In genomic region chr1:24203404-24203803, GRCh38 we compare ENCODE assay signal across 1 cellular context.
TF ChIP-seq lines count a peak whose summit lies in the region.

No MANE protein-coding gene starts in this region.

TF ChIP-seq in GM12878, 131 proteins besides CTCF, POLR2A, EP300 and RAD21 (continued from another document):
- TF ChIP-seq MLLT1 (IDR thresholded peaks at IDR 0.05) = no peak
- TF ChIP-seq E2F4 (IDR thresholded peaks at IDR 0.05; ENCODE audit: low read depth, low read length) = no peak
- no peak for TF ChIP-seq ZSCAN29 (IDR thresholded peaks at IDR 0.05)
- TF ChIP-seq ASH2L (IDR thresholded peaks at IDR 0.05; ENCODE audit: borderline replicate concordance, low read depth) = no peak
- TF ChIP-seq ZBTB11 (CRISPR knock-in tag; IDR thresholded peaks at IDR 0.05) = no peak
- TF ChIP-seq CHD1 (IDR thresholded peaks at IDR 0.05; ENCODE audit: low read depth, low read length) = no peak
- TF ChIP-seq SREBF1 (IDR thresholded peaks at IDR 0.05; ENCODE audit: low read length) = no peak
TF ChIP-seq in GM12878: peak in this region for 15.
